ENCODE assay signal across 1 cellular context in the genomic region with DNA sequence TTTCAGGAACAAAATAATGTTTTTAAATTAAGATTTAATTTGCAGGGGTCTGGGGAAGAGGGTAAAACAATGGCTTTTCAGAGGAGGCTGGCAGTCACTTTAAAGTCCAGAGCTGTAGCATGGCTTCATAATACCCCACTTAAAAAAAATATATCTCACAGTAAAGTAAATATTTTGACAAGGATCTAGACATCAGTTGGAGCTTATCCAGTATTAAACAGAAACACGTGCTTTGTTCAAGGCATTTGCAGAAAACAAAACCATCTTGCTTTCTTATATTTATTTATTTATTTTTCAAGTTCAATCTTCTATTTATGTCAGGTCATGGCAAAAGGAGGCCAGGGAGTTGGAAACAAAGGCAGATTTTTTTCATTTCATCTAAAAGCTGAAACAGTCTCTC.
TF ChIP-seq lines count a peak whose summit lies in the region.

No MANE protein-coding gene starts in this region.

TF ChIP-seq in endothelial cell of umbilical vein, 7 proteins besides CTCF, POLR2A, EP300 and RAD21:
- TF ChIP-seq, protein P1, sequence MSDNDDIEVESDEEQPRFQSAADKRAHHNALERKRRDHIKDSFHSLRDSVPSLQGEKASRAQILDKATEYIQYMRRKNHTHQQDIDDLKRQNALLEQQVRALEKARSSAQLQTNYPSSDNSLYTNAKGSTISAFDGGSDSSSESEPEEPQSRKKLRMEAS (IDR thresholded peaks at IDR 0.05; ENCODE audit: insufficient read depth, insufficient read length), result no peak
- no peak for TF ChIP-seq POLR2AphosphoS5 (IDR thresholded peaks at IDR 0.05; ENCODE audit: insufficient read depth, low read depth, low read length)
- no peak for TF ChIP-seq EZH2 (IDR thresholded peaks at IDR 0.05; ENCODE audit: borderline replicate concordance, low read depth, low read length, severe bottlenecking)
- no peak for TF ChIP-seq JUN (IDR thresholded peaks at IDR 0.05; ENCODE audit: borderline replicate concordance, insufficient read depth, insufficient read length, low read depth)
